1 cellular context compared by ENCODE assay signal in genomic region chr9:137223078-137224040, GRCh38.
TF ChIP-seq lines count a peak whose summit lies in the region.

No MANE protein-coding gene starts in this region.

TF ChIP-seq in GM12878, 131 proteins besides CTCF, POLR2A, EP300 and RAD21 (continued from another document):
- TF ChIP-seq, protein P1, sequence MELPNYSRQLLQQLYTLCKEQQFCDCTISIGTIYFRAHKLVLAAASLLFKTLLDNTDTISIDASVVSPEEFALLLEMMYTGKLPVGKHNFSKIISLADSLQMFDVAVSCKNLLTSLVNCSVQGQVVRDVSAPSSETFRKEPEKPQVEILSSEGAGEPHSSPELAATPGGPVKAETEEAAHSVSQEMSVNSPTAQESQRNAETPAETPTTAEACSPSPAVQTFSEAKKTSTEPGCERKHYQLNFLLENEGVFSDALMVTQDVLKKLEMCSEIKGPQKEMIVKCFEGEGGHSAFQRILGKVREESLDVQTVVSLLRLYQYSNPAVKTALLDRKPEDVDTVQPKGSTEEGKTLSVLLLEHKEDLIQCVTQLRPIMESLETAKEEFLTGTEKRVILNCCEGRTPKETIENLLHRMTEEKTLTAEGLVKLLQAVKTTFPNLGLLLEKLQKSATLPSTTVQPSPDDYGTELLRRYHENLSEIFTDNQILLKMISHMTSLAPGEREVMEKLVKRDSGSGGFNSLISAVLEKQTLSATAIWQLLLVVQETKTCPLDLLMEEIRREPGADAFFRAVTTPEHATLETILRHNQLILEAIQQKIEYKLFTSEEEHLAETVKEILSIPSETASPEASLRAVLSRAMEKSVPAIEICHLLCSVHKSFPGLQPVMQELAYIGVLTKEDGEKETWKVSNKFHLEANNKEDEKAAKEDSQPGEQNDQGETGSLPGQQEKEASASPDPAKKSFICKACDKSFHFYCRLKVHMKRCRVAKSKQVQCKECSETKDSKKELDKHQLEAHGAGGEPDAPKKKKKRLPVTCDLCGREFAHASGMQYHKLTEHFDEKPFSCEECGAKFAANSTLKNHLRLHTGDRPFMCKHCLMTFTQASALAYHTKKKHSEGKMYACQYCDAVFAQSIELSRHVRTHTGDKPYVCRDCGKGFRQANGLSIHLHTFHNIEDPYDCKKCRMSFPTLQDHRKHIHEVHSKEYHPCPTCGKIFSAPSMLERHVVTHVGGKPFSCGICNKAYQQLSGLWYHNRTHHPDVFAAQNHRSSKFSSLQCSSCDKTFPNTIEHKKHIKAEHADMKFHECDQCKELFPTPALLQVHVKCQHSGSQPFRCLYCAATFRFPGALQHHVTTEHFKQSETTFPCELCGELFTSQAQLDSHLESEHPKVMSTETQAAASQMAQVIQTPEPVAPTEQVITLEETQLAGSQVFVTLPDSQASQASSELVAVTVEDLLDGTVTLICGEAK (IDR thresholded peaks at IDR 0.05; ENCODE audit: borderline replicate concordance), result peak; percentile 95
- TF ChIP-seq ZNF384 (IDR thresholded peaks at IDR 0.05; ENCODE audit: borderline replicate concordance, low read depth, low read length), result no peak
- TF ChIP-seq POLR2AphosphoS5 (IDR thresholded peaks at IDR 0.05; ENCODE audit: low read length), result peak; percentile 80
- TF ChIP-seq, protein P2, sequence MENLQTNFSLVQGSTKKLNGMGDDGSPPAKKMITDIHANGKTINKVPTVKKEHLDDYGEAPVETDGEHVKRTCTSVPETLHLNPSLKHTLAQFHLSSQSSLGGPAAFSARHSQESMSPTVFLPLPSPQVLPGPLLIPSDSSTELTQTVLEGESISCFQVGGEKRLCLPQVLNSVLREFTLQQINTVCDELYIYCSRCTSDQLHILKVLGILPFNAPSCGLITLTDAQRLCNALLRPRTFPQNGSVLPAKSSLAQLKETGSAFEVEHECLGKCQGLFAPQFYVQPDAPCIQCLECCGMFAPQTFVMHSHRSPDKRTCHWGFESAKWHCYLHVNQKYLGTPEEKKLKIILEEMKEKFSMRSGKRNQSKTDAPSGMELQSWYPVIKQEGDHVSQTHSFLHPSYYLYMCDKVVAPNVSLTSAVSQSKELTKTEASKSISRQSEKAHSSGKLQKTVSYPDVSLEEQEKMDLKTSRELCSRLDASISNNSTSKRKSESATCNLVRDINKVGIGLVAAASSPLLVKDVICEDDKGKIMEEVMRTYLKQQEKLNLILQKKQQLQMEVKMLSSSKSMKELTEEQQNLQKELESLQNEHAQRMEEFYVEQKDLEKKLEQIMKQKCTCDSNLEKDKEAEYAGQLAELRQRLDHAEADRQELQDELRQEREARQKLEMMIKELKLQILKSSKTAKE (IDR thresholded peaks at IDR 0.05; ENCODE audit: low read depth, poor library complexity, severe bottlenecking), result no peak
- peak; percentile 53; the same call in 1 of the 2 replicates for TF ChIP-seq CHD2 (IDR thresholded peaks at IDR 0.05; ENCODE audit: borderline replicate concordance, low read depth, low read length)
- TF ChIP-seq ELK1 (IDR thresholded peaks at IDR 0.05; ENCODE audit: low read depth, low read length), result peak; percentile 73
- TF ChIP-seq FOXM1 (IDR thresholded peaks at IDR 0.05; ENCODE audit: low read depth, low read length), result no peak
- 0 out of 2 replicates have a peak, but pooled peaks have one; percentile 62 for TF ChIP-seq ESRRA (IDR thresholded peaks at IDR 0.05; ENCODE audit: low read length)
